ENCODE assay signal across 16 cellular contexts in genomic region chr3:72174043-72174442, GRCh38.
"Had no signal": no experiment of that assay in that cellular context is flagged by ENCODE, and none has a peak within 500 bp of the region (broad histone marks: within the 10 kb centered on the region; RNA-seq: fewer than 3 reads in every experiment).

No MANE protein-coding gene starts in this region.

- H3K36me3 ChIP-seq: neutrophil, spleen had no signal

- H3K9me3 ChIP-seq: neutrophil had no signal

- H3K36me3 Mint-ChIP-seq: brain; naive thymus-derived CD4-positive, alpha-beta T cell had no signal

- H3K27ac Mint-ChIP-seq: activated B cell treated with CpG ODN at 0.5 μM for 24 hours; activated CD4-positive, alpha-beta T cell treated with anti-CD3 and anti-CD28 coated beads, Interleukin-2, amount 10 ng/mL, durations not matched to agents 24 days and 14 days; activated naive CD8-positive, alpha-beta T cell treated with anti-CD3 and anti-CD28 coated beads, Interleukin-2, amount 50 U/mL, for 24 hours; endodermal cell; T-helper 17 cell had no signal

- H3K4me3 ChIP-seq: spleen had no signal

- DNase-seq: activated B cell treated with CpG ODN at 0.5 μM for 24 hours; activated CD4-positive, alpha-beta T cell treated with anti-CD3 and anti-CD28 coated beads, Interleukin-2, amount 10 ng/mL, durations not matched to agents 24 days and 14 days; activated CD8-positive, alpha-beta memory T cell treated with anti-CD3 and anti-CD28 coated beads for 24 hours; activated naive CD4-positive, alpha-beta T cell treated with Interleukin-2 at 50 U/mL for 16 hours; activated naive CD8-positive, alpha-beta T cell treated with anti-CD3 and anti-CD28 coated beads, Interleukin-2, amount 50 U/mL, for 24 hours; dermis blood vessel endothelial cell; endodermal cell; foreskin melanocyte; left colon; naive thymus-derived CD4-positive, alpha-beta T cell; spleen; stimulated activated CD4-positive, alpha-beta T cell treated with anti-CD3 and anti-CD28 coated beads, Interleukin-1b, Interleukin-23, amount 100 ng/mL, for 48 hours; stimulated activated naive CD4-positive, alpha-beta T cell treated with Interleukin-2 at 50 U/mL for 16 hours; T-helper 17 cell had no signal

- H3K4me3 Mint-ChIP-seq: activated B cell treated with CpG ODN at 0.5 μM for 24 hours; activated CD4-positive, alpha-beta T cell treated with anti-CD3 and anti-CD28 coated beads, Interleukin-2, amount 10 ng/mL, durations not matched to agents 24 days and 14 days; activated naive CD8-positive, alpha-beta T cell treated with anti-CD3 and anti-CD28 coated beads, Interleukin-2, amount 50 U/mL, for 24 hours; brain; endodermal cell; naive thymus-derived CD4-positive, alpha-beta T cell; T-helper 17 cell had no signal

- H3K9me3 Mint-ChIP-seq: activated B cell treated with CpG ODN at 0.5 μM for 24 hours; activated naive CD8-positive, alpha-beta T cell treated with anti-CD3 and anti-CD28 coated beads, Interleukin-2, amount 50 U/mL, for 24 hours; endodermal cell had no signal

- ATAC-seq: activated naive CD8-positive, alpha-beta T cell treated with anti-CD3 and anti-CD28 coated beads, Interleukin-2, amount 50 U/mL, for 24 hours; left colon; naive thymus-derived CD4-positive, alpha-beta T cell; T-helper 17 cell had no signal

- H3K27ac ChIP-seq: neutrophil, spleen had no signal
